Comparison of ENCODE assay signal across 20 cellular contexts in the genomic region with DNA sequence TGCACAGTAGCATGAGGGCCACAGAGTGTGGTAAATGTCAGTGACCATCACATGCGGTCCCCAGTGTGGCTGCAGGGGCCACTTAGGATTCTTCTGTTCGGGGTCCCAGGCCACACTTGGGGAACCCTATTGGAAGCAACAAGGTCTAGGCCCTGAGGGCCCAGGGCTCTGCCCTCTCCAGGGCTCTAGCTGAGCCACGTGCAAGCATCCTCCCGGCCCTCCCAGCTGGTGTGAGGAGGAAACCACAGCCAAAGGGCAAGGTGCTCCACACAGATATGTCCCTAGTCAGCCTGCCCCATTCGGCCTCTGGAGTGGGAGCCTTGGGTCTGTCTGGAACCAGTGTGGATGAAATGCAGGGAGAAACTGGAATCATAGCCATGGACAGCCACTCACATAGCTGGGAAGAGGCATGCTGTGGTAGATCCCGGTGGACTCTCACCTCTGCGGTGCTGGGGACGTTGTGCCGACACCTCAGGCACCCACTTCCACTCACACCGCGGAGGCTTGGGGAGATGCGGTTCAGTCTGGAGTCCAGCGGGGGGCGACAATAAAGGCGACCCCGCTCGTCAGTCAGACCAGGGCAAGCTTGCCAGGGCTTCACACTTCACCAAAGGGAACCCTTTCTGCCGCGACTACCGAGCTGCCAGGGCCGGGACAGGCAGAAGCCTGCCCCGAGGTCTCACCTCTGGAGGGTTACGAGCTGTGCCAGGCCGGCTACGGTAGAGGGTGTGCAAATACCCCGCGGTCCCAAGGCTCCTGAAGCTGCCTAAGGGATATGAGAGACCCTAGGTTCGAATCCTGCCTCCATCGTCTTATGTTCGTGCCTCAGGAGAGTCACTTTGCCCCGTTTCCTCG. TPM values are rescaled to one million over a fixed set of nuclear protein-coding genes. Genes with fewer than 3 reads are reported as not detected.
DNase-seq lines count a peak whose midpoint lies in the region; ATAC-seq, FAIRE-seq and TF ChIP-seq lines count a peak whose summit lies in the region.
"Had no signal": no experiment of that assay in that cellular context is flagged by ENCODE, and none has a peak within 500 bp of the region (broad histone marks: within the 10 kb centered on the region; RNA-seq: fewer than 3 reads in every experiment).

No MANE protein-coding gene starts in this region.

- no peak overlapping the region for H3K56ac ChIP-seq in H9 (ENCODE audit: insufficient read length, low read depth, low read length)
- no peak overlapping the region for H3K56ac ChIP-seq in H1 (replicated peaks; ENCODE audit: insufficient read length, low read depth, low read length)

- H2BK5ac ChIP-seq in H9 (ENCODE audit: insufficient read length, low read length): no peak overlapping the region
- H2BK5ac ChIP-seq in H1 (ENCODE audit: low read depth, low read length): peak overlapping the region; percentile 9; the same call in 1 of the 2 replicates

- no peak overlapping the region for H2AFZ ChIP-seq in H9 (ENCODE audit: low read length)
- no peak overlapping the region for H2AFZ ChIP-seq in H1 (ENCODE audit: low read length)
- no peak overlapping the region for H2AFZ ChIP-seq in osteoblast (ENCODE audit: low read length)
- no peak overlapping the region for H2AFZ ChIP-seq in GM23248

- H3K4me3 ChIP-seq in right atrium auricular region (no peak overlapping the region), H1 (ENCODE audit: extremely low read depth in 1 of 4, insufficient read depth in 2 of 4, low read depth in 3 of 4, low read length in 4 of 4) (no peak overlapping the region), osteoblast (ENCODE audit: insufficient read depth, low read length) (no peak overlapping the region), GM23248 (no peak overlapping the region)
- H3K4me3 ChIP-seq: A549 had no signal

- H3K9me3 ChIP-seq in right atrium auricular region (no peaks in the 10 kb centered on the region), H9 (ENCODE audit: control insufficient read depth, low read depth, low read length) (no peaks in the 10 kb centered on the region), H1 (ENCODE audit: insufficient read depth in 2 of 2, low read depth in 1 of 2, low read length in 1 of 2) (no peaks in the 10 kb centered on the region), osteoblast (ENCODE audit: low read depth, low read length) (no peaks in the 10 kb centered on the region), GM23248 (ENCODE audit: low read depth) (no peaks in the 10 kb centered on the region)
- H3K9me3 ChIP-seq: A549 had no signal

- H4K91ac ChIP-seq in H9 (ENCODE audit: insufficient read length, low read depth, low read length): no peak overlapping the region
- H4K91ac ChIP-seq in H1 (replicated peaks; ENCODE audit: insufficient read length, low read length): no peak overlapping the region

- H3T11ph ChIP-seq in H9 (ENCODE audit: low read length): no peak overlapping the region

- H3K4me1 Mint-ChIP-seq in H9: no peaks in the 10 kb centered on the region; a peak in 1 of 4 replicates

- TF ChIP-seq EP300 in H1 (IDR thresholded peaks at IDR 0.05; ENCODE audit: borderline replicate concordance in 1 of 2, low read depth in 2 of 2, low read length in 2 of 2): no peak

- DNase-seq in left ventricle myocardium superior (peak; percentile 16), right atrium auricular region (ENCODE audit: low spot score) (no peak), H9 (peak; percentile 25), H1 (ENCODE audit: low read depth in 1 of 2, low spot score in 2 of 2) (no peak), osteoblast (ENCODE audit: insufficient read length, low spot score, missing footprints) (peak; percentile 75), NCI-H1694 (lab: John Stamatoyannopoulos, UW) (no peak), GM23248 (no peak)
- DNase-seq: KG1, NCI-H1048, NCI-H1436 treated with DMSO at 0.1 percent for 48 hours, NCI-H2081, NCI-H510A treated with DMSO at 0.1 percent for 48 hours, NCI-H82 had no signal

- H3K36me3 ChIP-seq in right atrium auricular region (no peaks in the 10 kb centered on the region), H1 (ENCODE audit: control insufficient read depth in 2 of 4, insufficient read depth in 4 of 4, low read length in 3 of 4) (peaks cover 0 to 2% (median 0%) of the 10 kb centered on the region in 4 experiments; a peak in 2 of 8 replicates), osteoblast (ENCODE audit: insufficient read depth, low read length) (no peaks in the 10 kb centered on the region), GM23248 (ENCODE audit: low read depth) (no peaks in the 10 kb centered on the region)

- no peak overlapping the region for H3K4me2 ChIP-seq in H9 (ENCODE audit: insufficient read depth, insufficient read length, low read length)
- no peak overlapping the region for H3K4me2 ChIP-seq in H1 (ENCODE audit: insufficient read depth in 1 of 2, low read depth in 2 of 2, low read length in 2 of 2)
- no peak overlapping the region for H3K4me2 ChIP-seq in osteoblast (ENCODE audit: insufficient read depth, low read length)
- H3K4me2 ChIP-seq in GM23248 (ENCODE audit: unreplicated experiment): no peak overlapping the region
- H3K4me2 ChIP-seq: A549 had no signal

- no peak overlapping the region for H3K9ac ChIP-seq in H9 (ENCODE audit: extremely low read depth, insufficient read length, low read length)
- no peak overlapping the region for H3K9ac ChIP-seq in H1 (replicated peaks in 1 of 4; ENCODE audit: extremely low read depth in 1 of 4, low read depth in 3 of 4, low read length in 3 of 4)
- H3K9ac ChIP-seq in GM23248: no peak overlapping the region

- H3K4me3 Mint-ChIP-seq in H9: no peak overlapping the region

- H2BK120ac ChIP-seq in H9 (ENCODE audit: low read depth, low read length, poor library complexity, severe bottlenecking): no peak overlapping the region
- no peak overlapping the region for H2BK120ac ChIP-seq in H1 (replicated peaks; ENCODE audit: low read depth, low read length)

- H3K23ac ChIP-seq in H9 (ENCODE audit: insufficient read length, low read depth, low read length) (no peak overlapping the region), H1 (ENCODE audit: insufficient read length) (no peak overlapping the region)

- ATAC-seq in left ventricle myocardium superior (no peak), GM18870 (IDR thresholded peaks at IDR 0.05; ENCODE audit: unreplicated experiment) (no peak)
- ATAC-seq: A549, HCT116 had no signal

- H3K27ac Mint-ChIP-seq in H9: no peak overlapping the region

- POLR2A ChIA-PET in H1 (lab: Charles Lee; ENCODE audit: partially characterized antibody): interaction anchor here (1.0 to 7.6 kb wide), 7 partner anchors 10 to 110 kb away, joined by 3 to 94 read pairs (median 3); a partner anchor contains a TSS

- FAIRE-seq in H1 (lab: Jason Lieb, UNC): no peak
- FAIRE-seq: A549, GM19239 had no signal

- no peak overlapping the region for H3K18ac ChIP-seq in H9 (ENCODE audit: insufficient read length, low read depth, low read length)
- no peak overlapping the region; the same call in 1 of the 2 replicates for H3K18ac ChIP-seq in H1 (ENCODE audit: extremely low read depth, low read length)

- H3K27ac ChIP-seq in right atrium auricular region: no peak overlapping the region
- H3K27ac ChIP-seq in H9 (ENCODE audit: insufficient read length, low read depth, low read length): no peak overlapping the region
- no peak overlapping the region for H3K27ac ChIP-seq in H1 (ENCODE audit: low read depth, low read length)
- no peak overlapping the region for H3K27ac ChIP-seq in osteoblast (ENCODE audit: low read depth, low read length)
- H3K27ac ChIP-seq in GM23248: no peak overlapping the region
- H3K27ac ChIP-seq: A549, C4-2B had no signal

- H3K36me3 Mint-ChIP-seq in H9 (ENCODE audit: insufficient read depth in 1 of 3, low read depth in 3 of 3): peaks cover 0 to 5% (median 0%) of the 10 kb centered on the region in 3 experiments; a peak in 2 of 7 replicates

- H3K79me1 ChIP-seq in H9 (ENCODE audit: insufficient read depth, low read depth, low read length, poor library complexity, severe bottlenecking) (no peaks in the 10 kb centered on the region), H1 (ENCODE audit: low read depth, low read length) (no peaks in the 10 kb centered on the region)

- H3K4ac ChIP-seq in H9 (ENCODE audit: low read depth, low read length) (no peak overlapping the region), H1 (replicated peaks; ENCODE audit: insufficient read length, low read depth, low read length) (no peak overlapping the region)

- intact Hi-C loops in left ventricle myocardium superior (cut with micrococcal nuclease): no loop called here

- no peak overlapping the region for H2BK20ac ChIP-seq in H9 (ENCODE audit: low read depth, low read length, poor library complexity, severe bottlenecking)
- no peak overlapping the region for H2BK20ac ChIP-seq in H1 (ENCODE audit: low read length)

- no peak overlapping the region for H4K5ac ChIP-seq in H9 (ENCODE audit: insufficient read length, low read depth, low read length)
- H4K5ac ChIP-seq in H1 (ENCODE audit: insufficient read length, low read depth, low read length): no peak overlapping the region

- no peaks in the 10 kb centered on the region for H3K27me3 Mint-ChIP-seq in H9 (ENCODE audit: low read depth)

- H3K9me2 ChIP-seq in GM23248 (ENCODE audit: insufficient read depth): no peaks in the 10 kb centered on the region

- WGBS in H9 (ENCODE audit: extremely low coverage, insufficient read length, low lambda C conversion rate): no CpG with 5 or more reads among the region's 32 CpGs
- 80% methylated on average over 32 of the region's 32 CpGs; no CpG with 5 or more reads in 1 of the 2 experiments for WGBS in H1 (ENCODE audit: extremely low coverage in 1 of 2, insufficient coverage in 1 of 2, insufficient read length in 1 of 2, insufficient replicate concordance in 2 of 2, low coverage in 1 of 2, low lambda C conversion rate in 2 of 2, missing lambda C conversion rate in 1 of 2), 2 experiments
- 75 to 81% methylated on average over 27 to 32 of the region's 32 CpGs for WGBS in GM23248 (ENCODE audit: low coverage in 1 of 2, low lambda C conversion rate in 2 of 2, missing lambda C conversion rate in 2 of 2), 2 experiments

- H3K23me2 ChIP-seq in H9 (ENCODE audit: insufficient read length, low read depth, low read length, poor library complexity, severe bottlenecking) (peaks cover 3% of the 10 kb centered on the region), H1 (ENCODE audit: low read depth, low read length) (peaks cover 4% of the 10 kb centered on the region)

- H3F3A ChIP-seq in GM23248 (ENCODE audit: insufficient read depth): 0 out of 2 replicates have a peak, but pooled peaks cover under 1% of the 10 kb centered on the region

- peaks cover 0 to 2% of the 10 kb centered on the region in 2 donors for H3K4me1 ChIP-seq in right atrium auricular region
- H3K4me1 ChIP-seq in H9 (ENCODE audit: insufficient read depth, low read length): no peaks in the 10 kb centered on the region
- peaks cover 0 to 3% (median 0%) of the 10 kb centered on the region in 4 experiments; a peak in 2 of 7 replicates for H3K4me1 ChIP-seq in H1 (replicated peaks in 1 of 4; ENCODE audit: control insufficient read depth in 3 of 4, insufficient read depth in 4 of 4, low read length in 3 of 4)
- peaks cover 3% of the 10 kb centered on the region for H3K4me1 ChIP-seq in osteoblast (ENCODE audit: insufficient read depth, low read length)
- H3K4me1 ChIP-seq in GM23248 (ENCODE audit: insufficient read depth): no peaks in the 10 kb centered on the region
- H3K4me1 ChIP-seq: A549 had no signal

- no peaks in the 10 kb centered on the region for H3K9me3 Mint-ChIP-seq in H9

- H2BK15ac ChIP-seq in H9 (ENCODE audit: low read depth, low read length) (no peak overlapping the region), H1 (ENCODE audit: low read length) (no peak overlapping the region)

- TF ChIP-seq CTCF in right atrium auricular region (IDR thresholded peaks at IDR 0.05): no peak
- TF ChIP-seq CTCF in H9 (conservative IDR thresholded peaks at IDR 0.05): no peak
- peak; percentile 20 to 57 (median 53) for TF ChIP-seq CTCF in H1 (IDR thresholded peaks at IDR 0.05; ENCODE audit: control extremely low read depth in 1 of 3, insufficient read depth in 1 of 3, low read depth in 1 of 3, low read length in 3 of 3)
- no peak for TF ChIP-seq CTCF in osteoblast (IDR thresholded peaks at IDR 0.05; ENCODE audit: extremely low read depth, low read depth, low read length)

- no peak for TF ChIP-seq POLR2A in H1 (IDR thresholded peaks at IDR 0.05; ENCODE audit: control extremely low read depth in 1 of 2, low read depth in 2 of 2, low read length in 2 of 2)

- H2AK5ac ChIP-seq in H9 (ENCODE audit: insufficient read length, low read length) (no peak overlapping the region), H1 (ENCODE audit: low read depth, low read length) (no peak overlapping the region)

- H4K20me1 ChIP-seq in H9 (ENCODE audit: control insufficient read depth, insufficient read depth, insufficient read length) (no peaks in the 10 kb centered on the region), H1 (replicated peaks in 1 of 2; ENCODE audit: control insufficient read depth in 1 of 2, insufficient read depth in 2 of 2, low read length in 2 of 2) (peaks cover 0 to 3% of the 10 kb centered on the region in 2 experiments), osteoblast (ENCODE audit: insufficient read depth, low read length) (no peaks in the 10 kb centered on the region), GM23248 (ENCODE audit: insufficient read depth) (no peaks in the 10 kb centered on the region)

- peak; percentile 21 to 35; a peak in 2 of 4 replicates for TF ChIP-seq RAD21 in H1 (IDR thresholded peaks at IDR 0.05 in 1 of 2, conservative IDR thresholded peaks at IDR 0.05 in 1 of 2; ENCODE audit: low read depth in 2 of 2, low read length in 2 of 2)

- H4K8ac ChIP-seq in H9 (replicated peaks; ENCODE audit: insufficient read length, low read depth, low read length) (no peak overlapping the region), H1 (ENCODE audit: extremely low read depth, insufficient read depth, low read length) (no peak overlapping the region)

- CTCF ChIA-PET in H1 (lab: Charles Lee; ENCODE audit: partially characterized antibody): interaction anchor here (0.6 to 2.4 kb wide), 13 partner anchors 9 to 153 kb away, joined by 3 to 11 read pairs (median 4); a partner anchor contains a TSS

- in situ Hi-C loops in GM23248 (cut with MboI): no loop called here

- H3K27me3 ChIP-seq in right atrium auricular region: no peaks in the 10 kb centered on the region
- H3K27me3 ChIP-seq in H9 (ENCODE audit: insufficient read depth, low read length): no peaks in the 10 kb centered on the region
- no peaks in the 10 kb centered on the region for H3K27me3 ChIP-seq in H1 (replicated peaks in 1 of 4; ENCODE audit: control insufficient read depth in 3 of 4, extremely low read depth in 1 of 4, insufficient read depth in 3 of 4, low read length in 3 of 4)
- H3K27me3 ChIP-seq in osteoblast (ENCODE audit: insufficient read depth, low read length): no peaks in the 10 kb centered on the region
- H3K27me3 ChIP-seq in GM23248 (replicated peaks; ENCODE audit: insufficient read depth): no peaks in the 10 kb centered on the region

- H3K14ac ChIP-seq in H9 (ENCODE audit: insufficient read depth, low read length): no peak overlapping the region
- H3K14ac ChIP-seq in H1 (ENCODE audit: insufficient read length): no peak overlapping the region

- H3K79me2 ChIP-seq in H9 (ENCODE audit: insufficient read depth, low read length) (no peaks in the 10 kb centered on the region), H1 (ENCODE audit: control insufficient read depth in 1 of 2, insufficient read depth in 2 of 2, low read length in 2 of 2) (no peaks in the 10 kb centered on the region), osteoblast (ENCODE audit: insufficient read depth, low read length) (no peaks in the 10 kb centered on the region), GM23248 (ENCODE audit: insufficient read depth) (no peaks in the 10 kb centered on the region)

- H2BK12ac ChIP-seq in H9 (ENCODE audit: insufficient read length, low read depth, low read length) (no peak overlapping the region), H1 (ENCODE audit: low read depth, low read length) (no peak overlapping the region)

RNA-seq across cellular contexts. Expression of a gene that starts 4.3 kb away (rescaled TPM):
- total RNA-seq in left ventricle myocardium superior (0.55 TPM), right atrium auricular region (under 1 TPM; 0.39 to 0.56 TPM), H9 (2021) (2.4 TPM in 2 replicates), osteoblast (1.2 and 1.4 TPM in 2 replicates)
- 0.93 and 1.0 TPM in 2 replicates for total RNA-seq in H1 (2021; fragmentation: NEBNext Ultra II Directional; extraction: Animal tissue kit (Norgen Biotek cat#: 25700))
- polyA plus RNA-seq in H1 (2011; rRNA removed) (1.4 and 2.0 TPM in 2 replicates), GM23248 (2016; fragmentation: Nextera tagmentation; extraction: Ambion mirVana) (0.65 and 0.72 TPM in 2 replicates)
- polyA plus RNA-seq in H1 (2011; cell fraction: cytosol; rRNA removed): 1.4 TPM
- polyA plus RNA-seq in H1 (2011; cell fraction: nucleus; rRNA removed): 6.2 TPM
- polyA plus RNA-seq in H1 (2012, experiment 1 of 2): 1.7 to 2.7 TPM (median 2.4 TPM) in 4 replicates
- polyA plus RNA-seq in H1 (2012, experiment 2 of 2): 1.5 TPM
- 0.45 TPM for polyA plus RNA-seq in H1 (2013, experiment 1 of 2)
- polyA plus RNA-seq in H1 (2013, experiment 2 of 2): 0.31 TPM
- 1.0 and 1.7 TPM in 2 replicates for polyA minus RNA-seq in H1 (2011; rRNA and poly(A)+ RNA removed)
- 2.5 TPM for polyA minus RNA-seq in H1 (2011; cell fraction: cytosol; rRNA and poly(A)+ RNA removed)
- 1.7 TPM for polyA minus RNA-seq in H1 (2011; cell fraction: nucleus; rRNA and poly(A)+ RNA removed)
- 0.38 and 0.97 TPM in 2 replicates for total RNA-seq in GM23248 (2014; rRNA removed; shearing (Covaris generic))

RNA-seq across cellular contexts. Expression of a gene that starts 13.5 kb away (rescaled TPM):
- total RNA-seq in left ventricle myocardium superior (5.7 TPM), right atrium auricular region (10 to 100 TPM; 45.5 to 52.6 TPM), H9 (2021) (17.4 and 22.2 TPM in 2 replicates), osteoblast (1.1 and 1.5 TPM in 2 replicates)
- total RNA-seq in H1 (2021; fragmentation: NEBNext Ultra II Directional; extraction: Animal tissue kit (Norgen Biotek cat#: 25700)): 19.9 and 20.8 TPM in 2 replicates
- polyA plus RNA-seq in H1 (2011; rRNA removed) (69.6 and 108 TPM in 2 replicates), GM23248 (2016; fragmentation: Nextera tagmentation; extraction: Ambion mirVana) (31.3 and 34.3 TPM in 2 replicates)
- 43.4 TPM for polyA plus RNA-seq in H1 (2011; cell fraction: cytosol; rRNA removed)
- 26.6 TPM for polyA plus RNA-seq in H1 (2011; cell fraction: nucleus; rRNA removed)
- polyA plus RNA-seq in H1 (2012, experiment 1 of 2): 11.4 to 25.4 TPM (median 23.1 TPM) in 4 replicates
- 102 TPM for polyA plus RNA-seq in H1 (2012, experiment 2 of 2)
- 26.4 TPM for polyA plus RNA-seq in H1 (2013, experiment 1 of 2)
- polyA plus RNA-seq in H1 (2013, experiment 2 of 2): 32.6 TPM
- polyA minus RNA-seq in H1 (2011; rRNA and poly(A)+ RNA removed): 0.49 and 1.1 TPM in 2 replicates
- polyA minus RNA-seq in H1 (2011; cell fraction: cytosol; rRNA and poly(A)+ RNA removed): 6.5 TPM
- 1.7 TPM for polyA minus RNA-seq in H1 (2011; cell fraction: nucleus; rRNA and poly(A)+ RNA removed)
- total RNA-seq in GM23248 (2014; rRNA removed; shearing (Covaris generic)): 22.0 and 63.7 TPM in 2 replicates

RNA-seq across cellular contexts. Expression of a gene that starts 14.0 kb away (rescaled TPM):
- 0.37 TPM for total RNA-seq in left ventricle myocardium superior
- total RNA-seq in right atrium auricular region: 1 to 10 TPM in 1 of 2 donors, under 1 TPM in 1; 0.70 to 1.3 TPM
- 3.4 and 3.8 TPM in 2 replicates for total RNA-seq in H9 (2021)
- 1.9 and 2.7 TPM in 2 replicates for total RNA-seq in H1 (2021; fragmentation: NEBNext Ultra II Directional; extraction: Animal tissue kit (Norgen Biotek cat#: 25700))
- 3.3 and 6.6 TPM in 2 replicates for polyA plus RNA-seq in H1 (2011; rRNA removed)
- polyA plus RNA-seq in H1 (2011; cell fraction: cytosol; rRNA removed): 4.1 TPM
- 4.7 TPM for polyA plus RNA-seq in H1 (2011; cell fraction: nucleus; rRNA removed)
- 2.4 to 3.5 TPM (median 2.8 TPM) in 4 replicates for polyA plus RNA-seq in H1 (2012, experiment 1 of 2)
- 3.7 TPM for polyA plus RNA-seq in H1 (2012, experiment 2 of 2)
- 1.5 TPM for polyA plus RNA-seq in H1 (2013, experiment 1 of 2)
- polyA plus RNA-seq in H1 (2013, experiment 2 of 2): 1.5 TPM
- polyA minus RNA-seq in H1 (2011; rRNA and poly(A)+ RNA removed): 0.27 and 0.54 TPM in 2 replicates
- 2.3 TPM for polyA minus RNA-seq in H1 (2011; cell fraction: cytosol; rRNA and poly(A)+ RNA removed)
- 1.8 TPM for polyA minus RNA-seq in H1 (2011; cell fraction: nucleus; rRNA and poly(A)+ RNA removed)
- total RNA-seq in osteoblast: 4.4 and 4.7 TPM in 2 replicates
- total RNA-seq in GM23248 (2014; rRNA removed; shearing (Covaris generic)): 2.5 and 5.3 TPM in 2 replicates
- 1.4 and 2.2 TPM in 2 replicates for polyA plus RNA-seq in GM23248 (2016; fragmentation: Nextera tagmentation; extraction: Ambion mirVana)

RNA-seq across cellular contexts. Expression of a gene that starts 20.3 kb away (rescaled TPM):
- total RNA-seq in left ventricle myocardium superior: 483 TPM
- 1,000 to 10,000 TPM in 1 of 2 donors, 100 to 1,000 TPM in 1; 593 to 1,197 TPM for total RNA-seq in right atrium auricular region
- total RNA-seq in H9 (2021): 1,400 and 1,442 TPM in 2 replicates
- total RNA-seq in H1 (2021; fragmentation: NEBNext Ultra II Directional; extraction: Animal tissue kit (Norgen Biotek cat#: 25700)): 1,554 and 1,557 TPM in 2 replicates
- polyA plus RNA-seq in H1 (2011; rRNA removed): 5,731 and 5,910 TPM in 2 replicates
- 4,964 TPM for polyA plus RNA-seq in H1 (2011; cell fraction: cytosol; rRNA removed)
- polyA plus RNA-seq in H1 (2011; cell fraction: nucleus; rRNA removed): 4,758 TPM
- 1,384 to 2,769 TPM (median 2,624 TPM) in 4 replicates for polyA plus RNA-seq in H1 (2012, experiment 1 of 2)
- polyA plus RNA-seq in H1 (2012, experiment 2 of 2): 4,606 TPM
- 1,774 TPM for polyA plus RNA-seq in H1 (2013, experiment 1 of 2)
- polyA plus RNA-seq in H1 (2013, experiment 2 of 2): 1,569 TPM
- polyA minus RNA-seq in H1 (2011; rRNA and poly(A)+ RNA removed): 2,194 and 2,867 TPM in 2 replicates
- 1,050 TPM for polyA minus RNA-seq in H1 (2011; cell fraction: cytosol; rRNA and poly(A)+ RNA removed)
- polyA minus RNA-seq in H1 (2011; cell fraction: nucleus; rRNA and poly(A)+ RNA removed): 966 TPM
- 1,166 and 1,239 TPM in 2 replicates for total RNA-seq in osteoblast
- total RNA-seq in GM23248 (2014; rRNA removed; shearing (Covaris generic)): 1,366 and 1,425 TPM in 2 replicates
- polyA plus RNA-seq in GM23248 (2016; fragmentation: Nextera tagmentation; extraction: Ambion mirVana): 561 and 565 TPM in 2 replicates

RNA-seq across cellular contexts. Expression of a gene that starts 28.7 kb away (rescaled TPM):
- total RNA-seq in left ventricle myocardium superior: not detected
- total RNA-seq in right atrium auricular region: not detected
- 2.0 and 2.1 TPM in 2 replicates for total RNA-seq in H9 (2021)
- total RNA-seq in H1 (2021; fragmentation: NEBNext Ultra II Directional; extraction: Animal tissue kit (Norgen Biotek cat#: 25700)): 1.0 and 1.2 TPM in 2 replicates
- polyA plus RNA-seq in H1 (2011; rRNA removed): 0.17 TPM in 2 replicates
- polyA plus RNA-seq in H1 (2011; cell fraction: cytosol; rRNA removed): 0.40 TPM
- 0.97 TPM for polyA plus RNA-seq in H1 (2011; cell fraction: nucleus; rRNA removed)
- polyA plus RNA-seq in H1 (2012, experiment 1 of 2): 0.39 TPM in 1 of 4 replicates, not detected in the others
- polyA plus RNA-seq in H1 (2012, experiment 2 of 2): not detected
- 0.26 TPM for polyA plus RNA-seq in H1 (2013, experiment 1 of 2)
- polyA plus RNA-seq in H1 (2013, experiment 2 of 2): 0.26 TPM
- not detected in 2 replicates for polyA minus RNA-seq in H1 (2011; rRNA and poly(A)+ RNA removed)
- polyA minus RNA-seq in H1 (2011; cell fraction: cytosol; rRNA and poly(A)+ RNA removed): not detected
- polyA minus RNA-seq in H1 (2011; cell fraction: nucleus; rRNA and poly(A)+ RNA removed): 2.3 TPM
- total RNA-seq in osteoblast: not detected in 2 replicates
- not detected in 2 replicates for total RNA-seq in GM23248 (2014; rRNA removed; shearing (Covaris generic))
- not detected in 2 replicates for polyA plus RNA-seq in GM23248 (2016; fragmentation: Nextera tagmentation; extraction: Ambion mirVana)
- total RNA-seq: M059J, SK-MEL-5 had no signal
- polyA plus RNA-seq: A549 had no signal

Comparison
In these comparisons a context has a peak if more than half of its experiments do, and no peak if none do; other contexts are left out.
1. DNase-seq: peak in left ventricle myocardium superior (single experiment), H9 (single experiment) and osteoblast (single experiment); none in right atrium auricular region (single experiment), H1 (0 of 2), NCI-H1694 (single experiment) and GM23248 (single experiment).
2. CTCF ChIP-seq: peak in H1 (3 of 3); none in right atrium auricular region (0 of 2), H9 (single experiment) and osteoblast (single experiment).